Comparison of ENCODE assay signal across 25 cellular contexts in genomic region chr13:32210081-32210480, GRCh38.
"Had no signal": no experiment of that assay in that cellular context is flagged by ENCODE, and none has a peak within 500 bp of the region (broad histone marks: within the 10 kb centered on the region; RNA-seq: fewer than 3 reads in every experiment).

No MANE protein-coding gene starts in this region.

- DNase-seq: activated CD4-positive, alpha-beta T cell treated with anti-CD3 and anti-CD28 coated beads for 48 hours; activated CD4-positive, alpha-beta T cell treated with anti-CD3 and anti-CD28 coated beads, Interleukin-2, amount 50 U/mL, for 4 hours; activated CD4-positive, CD25-positive, alpha-beta regulatory T cell treated with anti-CD3 and anti-CD28 coated beads, Interleukin-2, amount 50 U/mL, for 72 hours; activated CD8-positive, alpha-beta memory T cell treated with anti-CD3 and anti-CD28 coated beads, Interleukin-2, amount 50 U/mL, for 48 hours; activated CD8-positive, alpha-beta T cell treated with anti-CD3 and anti-CD28 coated beads, Interleukin-2, amount 10 ng/mL, durations not matched to agents 7 days and 5 days; activated effector memory CD4-positive, alpha-beta T cell treated with Interleukin-2 at 50 U/mL for 16 hours; activated naive CD4-positive, alpha-beta T cell treated with Interleukin-2 at 50 U/mL for 16 hours; activated naive CD8-positive, alpha-beta T cell treated with anti-CD3 and anti-CD28 coated beads, Interleukin-2, amount 50 U/mL, for 24 hours; activated T-cell treated with anti-CD3 and anti-CD28 coated beads, Interleukin-2, amount 50 U/mL, for 24 hours; amygdala; KG1; NCI-H1048; NCI-H146; NCI-H187 treated with DMSO at 0.1 percent for 48 hours; NCI-H2081 treated with DMSO at 0.1 percent for 48 hours; NCI-H446; NCI-H524; PC-3; SIG-M5; T-helper 17 cell; T-helper 9 cell had no signal

- H3K27ac Mint-ChIP-seq: activated CD8-positive, alpha-beta T cell treated with anti-CD3 and anti-CD28 coated beads, Interleukin-2, amount 10 ng/mL, durations not matched to agents 7 days and 5 days; activated naive CD4-positive, alpha-beta T cell treated with anti-CD3 and anti-CD28 coated beads, Interleukin-2, amount 50 U/mL, for 72 hours; activated naive CD8-positive, alpha-beta T cell treated with anti-CD3 and anti-CD28 coated beads, Interleukin-2, amount 50 U/mL, for 24 hours; activated T-cell treated with anti-CD3 and anti-CD28 coated beads, Interleukin-2, amount 50 U/mL, for 24 hours; activated T-helper 1 cell treated with anti-CD3 and anti-CD28 coated beads, Interleukin-12 subunit alpha, Interleukin-12 subunit beta, Interleukin-2, Interleukin-4 antibody, amounts not matched to agents 30 ng/mL and 10 ng/mL and 1 ng/mL, durations not matched to agents 14 hours and 24 hours and 36 hours; IgD-negative memory B cell; T-helper 17 cell; WTC11 had no signal

- H3K36me3 Mint-ChIP-seq: activated naive CD4-positive, alpha-beta T cell treated with anti-CD3 and anti-CD28 coated beads, Interleukin-2, amount 50 U/mL, for 72 hours; WTC11 had no signal

- ATAC-seq: activated CD8-positive, alpha-beta T cell treated with anti-CD3 and anti-CD28 coated beads, Interleukin-2, amount 10 ng/mL, durations not matched to agents 7 days and 5 days; activated naive CD4-positive, alpha-beta T cell treated with anti-CD3 and anti-CD28 coated beads, Interleukin-2, amount 50 U/mL, for 72 hours; activated naive CD8-positive, alpha-beta T cell treated with anti-CD3 and anti-CD28 coated beads, Interleukin-2, amount 50 U/mL, for 24 hours; PC-3; T-helper 17 cell had no signal

- H3K4me1 Mint-ChIP-seq: activated naive CD8-positive, alpha-beta T cell treated with anti-CD3 and anti-CD28 coated beads, Interleukin-2, amount 50 U/mL, for 24 hours; IgD-negative memory B cell had no signal

- H3K27me3 Mint-ChIP-seq: activated naive CD8-positive, alpha-beta T cell treated with anti-CD3 and anti-CD28 coated beads, Interleukin-2, amount 50 U/mL, for 24 hours; activated T-cell treated with anti-CD3 and anti-CD28 coated beads, Interleukin-2, amount 50 U/mL, for 24 hours; IgD-negative memory B cell; T-helper 17 cell had no signal

- H3K9me3 Mint-ChIP-seq: activated naive CD4-positive, alpha-beta T cell treated with anti-CD3 and anti-CD28 coated beads, Interleukin-2, amount 50 U/mL, for 72 hours; activated naive CD8-positive, alpha-beta T cell treated with anti-CD3 and anti-CD28 coated beads, Interleukin-2, amount 50 U/mL, for 24 hours; activated T-cell treated with anti-CD3 and anti-CD28 coated beads, Interleukin-2, amount 50 U/mL, for 24 hours; activated T-helper 1 cell treated with anti-CD3 and anti-CD28 coated beads, Interleukin-12 subunit alpha, Interleukin-12 subunit beta, Interleukin-2, Interleukin-4 antibody, amounts not matched to agents 30 ng/mL and 10 ng/mL and 1 ng/mL, durations not matched to agents 14 hours and 24 hours and 36 hours; WTC11 had no signal

- H3K4me3 Mint-ChIP-seq: activated CD8-positive, alpha-beta T cell treated with anti-CD3 and anti-CD28 coated beads, Interleukin-2, amount 10 ng/mL, durations not matched to agents 7 days and 5 days; activated naive CD8-positive, alpha-beta T cell treated with anti-CD3 and anti-CD28 coated beads, Interleukin-2, amount 50 U/mL, for 24 hours; activated T-cell treated with anti-CD3 and anti-CD28 coated beads, Interleukin-2, amount 50 U/mL, for 24 hours; activated T-helper 1 cell treated with anti-CD3 and anti-CD28 coated beads, Interleukin-12 subunit alpha, Interleukin-12 subunit beta, Interleukin-2, Interleukin-4 antibody, amounts not matched to agents 30 ng/mL and 10 ng/mL and 1 ng/mL, durations not matched to agents 14 hours and 24 hours and 36 hours; IgD-negative memory B cell; T-helper 17 cell; WTC11 had no signal
